ENCODE assay signal across 21 cellular contexts in the genomic region with DNA sequence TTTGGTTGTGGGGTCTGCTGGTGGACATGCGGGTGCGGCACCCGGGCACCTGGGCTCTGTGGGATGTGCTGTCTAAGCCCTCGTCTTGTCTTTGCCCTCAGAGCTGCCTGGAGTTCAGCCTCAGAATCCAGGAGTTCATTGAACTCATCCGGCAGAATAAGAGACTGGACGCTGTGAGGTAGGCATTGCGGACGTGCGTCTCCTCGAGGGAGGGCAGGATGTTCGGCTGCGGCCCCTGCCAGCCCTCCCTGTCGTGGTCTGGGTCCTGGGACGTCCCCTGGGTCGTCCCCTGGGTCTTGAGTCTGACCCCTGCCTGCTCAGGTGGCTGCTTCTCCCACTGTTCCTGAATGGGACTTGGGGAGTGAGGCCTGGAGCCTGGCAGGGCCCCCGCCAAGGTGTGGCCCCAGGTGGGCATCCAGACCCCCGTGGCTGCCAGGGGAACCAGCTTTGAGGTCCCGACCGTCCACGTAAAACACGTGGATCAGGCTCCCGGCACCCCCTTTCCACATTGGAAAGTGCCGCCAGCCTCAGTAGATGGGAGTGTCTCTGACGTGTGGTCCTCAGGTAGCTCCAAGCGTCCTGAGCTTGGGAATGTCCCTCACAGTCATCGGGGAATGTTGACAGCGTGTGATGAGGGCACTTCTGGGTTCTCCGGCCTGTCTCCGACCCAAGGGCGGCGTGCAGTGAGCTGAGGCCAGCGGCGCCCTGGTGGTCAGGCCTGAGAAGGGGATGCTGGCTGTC. TPM values are rescaled to one million over a fixed set of nuclear protein-coding genes. Genes with fewer than 3 reads are reported as not detected.
DNase-seq lines count a peak whose midpoint lies in the region; ATAC-seq, FAIRE-seq and TF ChIP-seq lines count a peak whose summit lies in the region.
"Had no signal": no experiment of that assay in that cellular context is flagged by ENCODE, and none has a peak within 500 bp of the region (broad histone marks: within the 10 kb centered on the region; RNA-seq: fewer than 3 reads in every experiment).

No MANE protein-coding gene starts in this region.

- H3K79me2 ChIP-seq in HepG2 (ENCODE audit: insufficient read depth, low read length) (no peaks in the 10 kb centered on the region), osteoblast (ENCODE audit: insufficient read depth, low read length) (peaks cover 54% of the 10 kb centered on the region)

- DNase-seq in right lobe of liver (peak in 2 of 3 donors; percentile 37 to 42), HepG2 (ENCODE audit: low spot score) (no peak), chondrocyte (ENCODE audit: low spot score) (peak; percentile 67), osteoblast (ENCODE audit: insufficient read length, low spot score, missing footprints) (peak; percentile 52), NCI-H2171 (lab: John Stamatoyannopoulos, UW) (no peak), GM20000 (ENCODE audit: low spot score) (no peak)
- DNase-seq: ACHN, BE2C, DMS153, DMS79, GDM1, H9, IMR-90 had no signal

- no CpG with 5 or more reads among the region's 33 CpGs for WGBS in right lobe of liver (ENCODE audit: insufficient coverage, low coverage, low lambda C conversion rate, missing lambda C conversion rate)
- WGBS in HepG2 (ENCODE audit: low lambda C conversion rate), result 97% methylated on average over 22 of the region's 33 CpGs

- H3K4me1 ChIP-seq in right lobe of liver (no peaks in the 10 kb centered on the region), HepG2 (ENCODE audit: insufficient read depth, low read length) (no peaks in the 10 kb centered on the region), osteoblast (ENCODE audit: insufficient read depth, low read length) (peaks cover 8% of the 10 kb centered on the region)
- H3K4me1 ChIP-seq: BE2C had no signal

- no peaks in the 10 kb centered on the region for H3K27me3 ChIP-seq in right lobe of liver
- no peaks in the 10 kb centered on the region for H3K27me3 ChIP-seq in HepG2 (ENCODE audit: control insufficient read depth in 1 of 2, insufficient read depth in 2 of 2, low read length in 2 of 2)
- no peaks in the 10 kb centered on the region for H3K27me3 ChIP-seq in osteoblast (ENCODE audit: insufficient read depth, low read length)
- H3K27me3 ChIP-seq: BE2C had no signal

- H3K4me3 ChIP-seq in right lobe of liver, result no peak overlapping the region
- no peak overlapping the region for H3K4me3 ChIP-seq in HepG2 (replicated peaks in 1 of 3; ENCODE audit: insufficient read depth in 1 of 3, low read depth in 2 of 3, low read length in 3 of 3)
- no peak overlapping the region for H3K4me3 ChIP-seq in osteoblast (ENCODE audit: insufficient read depth, low read length)
- H3K4me3 ChIP-seq: K562 had no signal

- POLR2A ChIA-PET in HepG2 (lab: Yijun Ruan, JAX), result no interaction called here

- no peak overlapping the region for H3K27ac Mint-ChIP-seq in chondrocyte (ENCODE audit: unreplicated experiment)
- H3K27ac Mint-ChIP-seq: H9 had no signal

- in situ Hi-C loops in HepG2 (cut with HindIII; ENCODE audit: extremely low pct_ligation_motif_present, low pct_unique_long_range_greater_than_20kb), result no loop called here

- H3K36me3 ChIP-seq in right lobe of liver (peaks cover 0 to 22% (median 4%) of the 10 kb centered on the region in 4 donors), HepG2 (replicated peaks in 1 of 2; ENCODE audit: control insufficient read depth in 1 of 2, insufficient read depth in 2 of 2, low read length in 2 of 2) (peaks cover 32 to 54% of the 10 kb centered on the region in 2 experiments; a peak in 4 of 5 replicates), osteoblast (ENCODE audit: insufficient read depth, low read length) (peaks cover 49% of the 10 kb centered on the region)

- CTCF ChIA-PET in HepG2 (lab: Yijun Ruan, JAX; ENCODE audit: low intra/inter-chr PET ratio, low total read pairs), result no interaction called here

- ATAC-seq in right lobe of liver, result no peak
- ATAC-seq in HepG2, result no peak
- ATAC-seq in GM19324 (IDR thresholded peaks at IDR 0.05; ENCODE audit: low FRiP score, unreplicated experiment), result no peak
- ATAC-seq: K562 had no signal

- H3K4me1 Mint-ChIP-seq in chondrocyte (ENCODE audit: low read depth), result no peaks in the 10 kb centered on the region
- H3K4me1 Mint-ChIP-seq: H9 had no signal

- TF ChIP-seq POLR2A in right lobe of liver (IDR thresholded peaks at IDR 0.05), result no peak
- no peak for TF ChIP-seq POLR2A in HepG2 (IDR thresholded peaks at IDR 0.05; ENCODE audit: insufficient read depth in 1 of 2, low read depth in 2 of 2, low read length in 2 of 2)

- FAIRE-seq in HepG2 (lab: Jason Lieb, UNC), result no peak
- FAIRE-seq: A204.1, GM12892, GM18507, H1, K562 had no signal

- no peak overlapping the region for H3K4me2 ChIP-seq in HepG2 (ENCODE audit: low read depth, low read length)
- H3K4me2 ChIP-seq in osteoblast (ENCODE audit: insufficient read depth, low read length), result no peak overlapping the region

- TF ChIP-seq CTCF in right lobe of liver (IDR thresholded peaks at IDR 0.05) (no peak), HepG2 (CRISPR knock-in tag; IDR thresholded peaks at IDR 0.05) (no peak), chondrocyte (IDR thresholded peaks at IDR 0.05) (no peak), osteoblast (IDR thresholded peaks at IDR 0.05; ENCODE audit: extremely low read depth, low read depth, low read length) (no peak), GM20000 (IDR thresholded peaks at IDR 0.05; ENCODE audit: extremely low read depth, missing control alignments) (no peak)

- H3K27me3 Mint-ChIP-seq in chondrocyte (ENCODE audit: low read depth), result no peaks in the 10 kb centered on the region
- H3K27me3 Mint-ChIP-seq: CD4-positive, alpha-beta memory T cell had no signal

- no peak overlapping the region for H3K9ac ChIP-seq in HepG2 (ENCODE audit: insufficient read depth, low read depth, low read length)

- H3K36me3 Mint-ChIP-seq in chondrocyte (ENCODE audit: low read depth), result peaks cover 9% of the 10 kb centered on the region

- H3K9me3 ChIP-seq in right lobe of liver, result no peaks in the 10 kb centered on the region
- H3K9me3 ChIP-seq in HepG2 (ENCODE audit: low read length), result no peaks in the 10 kb centered on the region
- H3K9me3 ChIP-seq in osteoblast (ENCODE audit: low read depth, low read length), result peaks cover 9% of the 10 kb centered on the region
- H3K9me3 ChIP-seq: BE2C had no signal

- intact Hi-C loops in right lobe of liver (cut with DNase I), result no loop called here
- intact Hi-C loops in HepG2 (cut with micrococcal nuclease; ENCODE audit: unreplicated experiment), result no loop called here

- no peak for TF ChIP-seq RAD21 in HepG2 (CRISPR knock-in tag; IDR thresholded peaks at IDR 0.05)

- BruUV-seq in HepG2 (replicated peaks; lab: Mats Ljungman, UMichigan), result no TSS peak

- TF ChIP-seq EP300 in HepG2 (IDR thresholded peaks at IDR 0.05; ENCODE audit: low read depth in 2 of 2, low read length in 2 of 2) (no peak), HepG2 (CRISPR knock-in tag; IDR thresholded peaks at IDR 0.05; ENCODE audit: borderline replicate concordance) (no peak)

- no peak overlapping the region for H3K4me3 Mint-ChIP-seq in chondrocyte (ENCODE audit: unreplicated experiment)
- H3K4me3 Mint-ChIP-seq: CD4-positive, alpha-beta memory T cell; H9 had no signal

- no peaks in the 10 kb centered on the region for H3K9me3 Mint-ChIP-seq in chondrocyte (ENCODE audit: low read depth)
- H3K9me3 Mint-ChIP-seq: H9 had no signal

- H4K20me1 ChIP-seq in HepG2 (ENCODE audit: insufficient read depth, low read length) (0 out of 2 replicates have a peak, but pooled peaks cover 4% of the 10 kb centered on the region), osteoblast (ENCODE audit: insufficient read depth, low read length) (peaks cover 34% of the 10 kb centered on the region)

- H3K27ac ChIP-seq in right lobe of liver (no peak overlapping the region), HepG2 (ENCODE audit: extremely low read length, insufficient read depth, low read length) (no peak overlapping the region), osteoblast (ENCODE audit: low read depth, low read length) (no peak overlapping the region)
- H3K27ac ChIP-seq: C4-2B had no signal

- H2AFZ ChIP-seq in HepG2 (ENCODE audit: low read length), result no peak overlapping the region
- no peak overlapping the region for H2AFZ ChIP-seq in osteoblast (ENCODE audit: low read length)

RNA-seq across cellular contexts. Expression of a gene that starts 19.3 kb away (rescaled TPM):
- total RNA-seq in right lobe of liver (10 to 100 TPM in 3 of 6 experiments, 1 to 10 TPM in 3; 9.1 to 14.5 (median 11.3) TPM), HepG2 (2016; rRNA removed; fragmentation: Illumina TruSeq; extraction: Trizol) (4.6 and 4.8 TPM in 2 replicates), chondrocyte (20.7 to 35.1 TPM (median 20.9 TPM) in 3 replicates), osteoblast (12.7 and 14.8 TPM in 2 replicates)
- 2.3 and 4.1 TPM in 2 replicates for total RNA-seq in HepG2 (2016; cell fraction: cytosol; rRNA removed; fragmentation: Illumina TruSeq; extraction: Trizol; ENCODE audit: low read depth)
- total RNA-seq in HepG2 (2016; cell fraction: insoluble cytoplasmic fraction; rRNA removed; fragmentation: Illumina TruSeq; extraction: Trizol), result 3.7 and 4.7 TPM in 2 replicates
- total RNA-seq in HepG2 (2016; cell fraction: membrane; rRNA removed; fragmentation: Illumina TruSeq; extraction: Trizol), result 2.9 and 3.9 TPM in 2 replicates
- total RNA-seq in HepG2 (2016; cell fraction: nucleus; rRNA removed; fragmentation: Illumina TruSeq; extraction: Trizol), result 6.9 and 7.1 TPM in 2 replicates
- 8.4 and 8.6 TPM in 2 replicates for polyA plus RNA-seq in HepG2 (2011; rRNA removed)
- 3.0 and 4.1 TPM in 2 replicates for polyA plus RNA-seq in HepG2 (2011; cell fraction: cytosol; rRNA removed)
- 80.9 and 90.3 TPM in 2 replicates for polyA plus RNA-seq in HepG2 (2011; cell fraction: nucleus; rRNA removed)
- 7.1 and 7.7 TPM in 2 replicates for polyA plus RNA-seq in HepG2 (2012)
- polyA plus RNA-seq in HepG2 (2016; cell fraction: cytosol; fragmentation: Illumina TruSeq; extraction: Trizol; ENCODE audit: low read depth), result 0.16 and 0.25 TPM in 2 replicates
- 3.8 and 4.8 TPM in 2 replicates for polyA plus RNA-seq in HepG2 (2016; cell fraction: insoluble cytoplasmic fraction; fragmentation: Illumina TruSeq; extraction: Trizol; ENCODE audit: low read depth)
- polyA plus RNA-seq in HepG2 (2016; cell fraction: membrane; fragmentation: Illumina TruSeq; extraction: Trizol; ENCODE audit: low read depth), result 0.59 and 0.60 TPM in 2 replicates
- polyA plus RNA-seq in HepG2 (2016; cell fraction: nucleus; fragmentation: Illumina TruSeq; extraction: Trizol; ENCODE audit: insufficient read depth, low read depth), result 29.2 and 29.8 TPM in 2 replicates
- polyA minus RNA-seq in HepG2 (2011; rRNA and poly(A)+ RNA removed; ENCODE audit: low replicate concordance), result 3.9 and 14.3 TPM in 2 replicates
- 3.6 and 4.4 TPM in 2 replicates for polyA minus RNA-seq in HepG2 (2011; cell fraction: cytosol; rRNA and poly(A)+ RNA removed)
- polyA minus RNA-seq in HepG2 (2011; cell fraction: nucleus; rRNA and poly(A)+ RNA removed), result 18.8 and 20.2 TPM in 2 replicates

RNA-seq across cellular contexts. Expression of a gene that starts 38.0 kb away (rescaled TPM):
- total RNA-seq in right lobe of liver (10 to 100 TPM; 24.3 to 42.0 (median 27.9) TPM), HepG2 (2016; rRNA removed; fragmentation: Illumina TruSeq; extraction: Trizol) (52.0 and 65.2 TPM in 2 replicates), chondrocyte (54.4 to 62.6 TPM (median 56.3 TPM) in 3 replicates), osteoblast (55.7 and 70.6 TPM in 2 replicates)
- 10.0 and 10.5 TPM in 2 replicates for total RNA-seq in HepG2 (2016; cell fraction: cytosol; rRNA removed; fragmentation: Illumina TruSeq; extraction: Trizol; ENCODE audit: low read depth)
- 55.0 and 59.4 TPM in 2 replicates for total RNA-seq in HepG2 (2016; cell fraction: insoluble cytoplasmic fraction; rRNA removed; fragmentation: Illumina TruSeq; extraction: Trizol)
- total RNA-seq in HepG2 (2016; cell fraction: membrane; rRNA removed; fragmentation: Illumina TruSeq; extraction: Trizol), result 23.7 and 24.2 TPM in 2 replicates
- 30.2 and 31.7 TPM in 2 replicates for total RNA-seq in HepG2 (2016; cell fraction: nucleus; rRNA removed; fragmentation: Illumina TruSeq; extraction: Trizol)
- 57.1 and 60.7 TPM in 2 replicates for polyA plus RNA-seq in HepG2 (2011; rRNA removed)
- polyA plus RNA-seq in HepG2 (2011; cell fraction: cytosol; rRNA removed), result 48.5 and 73.3 TPM in 2 replicates
- 171 and 221 TPM in 2 replicates for polyA plus RNA-seq in HepG2 (2011; cell fraction: nucleus; rRNA removed)
- 28.9 and 30.8 TPM in 2 replicates for polyA plus RNA-seq in HepG2 (2012)
- polyA plus RNA-seq in HepG2 (2016; cell fraction: cytosol; fragmentation: Illumina TruSeq; extraction: Trizol; ENCODE audit: low read depth), result 5.9 and 6.3 TPM in 2 replicates
- polyA plus RNA-seq in HepG2 (2016; cell fraction: insoluble cytoplasmic fraction; fragmentation: Illumina TruSeq; extraction: Trizol; ENCODE audit: low read depth), result 60.8 and 67.1 TPM in 2 replicates
- polyA plus RNA-seq in HepG2 (2016; cell fraction: membrane; fragmentation: Illumina TruSeq; extraction: Trizol; ENCODE audit: low read depth), result 15.8 and 16.9 TPM in 2 replicates
- 69.6 and 72.4 TPM in 2 replicates for polyA plus RNA-seq in HepG2 (2016; cell fraction: nucleus; fragmentation: Illumina TruSeq; extraction: Trizol; ENCODE audit: insufficient read depth, low read depth)
- 56.6 and 139 TPM in 2 replicates for polyA minus RNA-seq in HepG2 (2011; rRNA and poly(A)+ RNA removed; ENCODE audit: low replicate concordance)
- 41.7 and 45.7 TPM in 2 replicates for polyA minus RNA-seq in HepG2 (2011; cell fraction: cytosol; rRNA and poly(A)+ RNA removed)
- 40.9 and 44.3 TPM in 2 replicates for polyA minus RNA-seq in HepG2 (2011; cell fraction: nucleus; rRNA and poly(A)+ RNA removed)

Comparison
In these comparisons a context has a peak if more than half of its experiments do, and no peak if none do; other contexts are left out.
1. DNase-seq: peak in right lobe of liver (2 of 3), chondrocyte (single experiment) and osteoblast (single experiment); none in HepG2 (single experiment), NCI-H2171 (single experiment) and GM20000 (single experiment).